ENCODE assay signal across 12 cellular contexts in genomic region chr3:140092883-140093536, GRCh38.
A peak's percentile ranks its signal among the peaks of the same experiment; 100 is the strongest.
DNase-seq lines count a peak whose midpoint lies in the region; ATAC-seq and TF ChIP-seq lines count a peak whose summit lies in the region.
"Had no signal": no experiment of that assay in that cellular context is flagged by ENCODE, and none has a peak within 500 bp of the region (broad histone marks: within the 10 kb centered on the region; RNA-seq: fewer than 3 reads in every experiment).

No MANE protein-coding gene starts in this region.

- peak; percentile 53 for TF ChIP-seq RAD21 in SK-N-SH (IDR thresholded peaks at IDR 0.05; ENCODE audit: low read length)

- no peaks in the 10 kb centered on the region for H3F3A ChIP-seq in SK-N-SH (replicated peaks; ENCODE audit: insufficient read depth)

- no peak overlapping the region for H3K4me2 ChIP-seq in SK-N-SH

- H3K27ac ChIP-seq in SK-N-SH (ENCODE audit: low read depth in 2 of 2, low read length in 1 of 2), result no peak overlapping the region
- no peak overlapping the region for H3K27ac ChIP-seq in psoas muscle
- H3K27ac ChIP-seq: GM23248, lower lobe of right lung had no signal

- H3K4me3 ChIP-seq in SK-N-SH (ENCODE audit: low read depth in 2 of 2, low read length in 1 of 2) (no peak overlapping the region), LNCaP clone FGC (ENCODE audit: low read depth, low read length) (no peak overlapping the region), psoas muscle (no peak overlapping the region)
- H3K4me3 ChIP-seq: GM23248, lower lobe of right lung had no signal

- H3K27me3 ChIP-seq in SK-N-SH (ENCODE audit: insufficient read depth), result no peaks in the 10 kb centered on the region
- no peaks in the 10 kb centered on the region for H3K27me3 ChIP-seq in psoas muscle (ENCODE audit: insufficient read depth in 3 of 3, low read length in 2 of 3)

- TF ChIP-seq CTCF in SK-N-SH (IDR thresholded peaks at IDR 0.05) (no peak), LNCaP clone FGC (IDR thresholded peaks at IDR 0.05; ENCODE audit: control insufficient read depth, extremely low read depth, insufficient read depth) (peak; percentile 43), WTC11 (IDR thresholded peaks at IDR 0.05) (no peak), psoas muscle (IDR thresholded peaks at IDR 0.05) (peak; percentile 28)

- H3K4me1 ChIP-seq in SK-N-SH (ENCODE audit: control insufficient read depth in 1 of 2, insufficient read depth in 2 of 2, low read depth in 1 of 2, low read length in 1 of 2) (peaks cover 0 to 3% of the 10 kb centered on the region in 2 experiments; a peak in 1 of 4 replicates), psoas muscle (peaks cover 27% of the 10 kb centered on the region)
- H3K4me1 ChIP-seq: lower lobe of right lung had no signal

- POLR2A ChIA-PET in SK-N-SH (lab: Yijun Ruan, JAX), result no interaction called here
- POLR2A ChIA-PET in WTC11 (lab: Charles Lee), result no interaction called here

- H3K79me2 ChIP-seq in SK-N-SH (ENCODE audit: insufficient read depth), result no peaks in the 10 kb centered on the region

- no peak for TF ChIP-seq EP300 in SK-N-SH (IDR thresholded peaks at IDR 0.05; ENCODE audit: borderline replicate concordance in 1 of 2, low read depth in 1 of 2, low read length in 1 of 2)

- no peaks in the 10 kb centered on the region for H4K20me1 ChIP-seq in SK-N-SH (ENCODE audit: insufficient read depth)

- H3K27me3 Mint-ChIP-seq in WTC11 (ENCODE audit: low read depth), result no peaks in the 10 kb centered on the region
- H3K27me3 Mint-ChIP-seq in natural killer cell treated with Interleukin-12 subunit alpha and Interleukin-12 subunit beta and Interleukin-15 and Interleukin-18, amount 100 ng/mL, for 72 hours, result peaks cover 9 to 14% of the 10 kb centered on the region in 2 donors

- H3K4me3 Mint-ChIP-seq in WTC11, result no peak overlapping the region
- H3K4me3 Mint-ChIP-seq in natural killer cell treated with Interleukin-12 subunit alpha and Interleukin-12 subunit beta and Interleukin-15 and Interleukin-18, amount 100 ng/mL, for 72 hours, result no peak overlapping the region
- H3K4me3 Mint-ChIP-seq: activated T-cell treated with anti-CD3 and anti-CD28 coated beads, Interleukin-2, amount 50 U/mL, for 24 hours had no signal

- no peaks in the 10 kb centered on the region for H3K9me2 ChIP-seq in SK-N-SH

- no peak overlapping the region for H3K9ac ChIP-seq in SK-N-SH
- H3K9ac ChIP-seq: GM23248 had no signal

- DNase-seq in SK-N-SH (peak; percentile 16), LNCaP clone FGC (ENCODE audit: low read depth) (no peak), WTC11 (ENCODE audit: low spot score) (peak; percentile 20), psoas muscle (no peak), amygdala (lab: John Stamatoyannopoulos, UW) (no peak), SHP77 treated with DMSO at 0.1 percent for 48 hours (lab: John Stamatoyannopoulos, UW) (no peak)
- no peak for DNase-seq in natural killer cell treated with Interleukin-12 subunit alpha and Interleukin-12 subunit beta and Interleukin-15 and Interleukin-18, amount 100 ng/mL, for 72 hours (ENCODE audit: low spot score)
- DNase-seq: activated T-cell treated with anti-CD3 and anti-CD28 coated beads, Interleukin-2, amount 50 U/mL, for 24 hours; effector CD4-positive, alpha-beta T cell; lower lobe of right lung had no signal

- no peak overlapping the region for H2AFZ ChIP-seq in SK-N-SH (ENCODE audit: low read depth)
- H2AFZ ChIP-seq: GM23248 had no signal

- CTCF ChIA-PET in SK-N-SH (lab: Yijun Ruan, JAX) (interaction anchor here (0.7 to 1.4 kb wide), 5 partner anchors 11 to 173 kb away, joined by 3 to 5 read pairs (median 3); no protein-coding TSS in a partner anchor), WTC11 (lab: Charles Lee) (interaction anchor here (0.5 to 1.5 kb wide), 7 partner anchors 36 to 643 kb away, joined by 3 to 7 read pairs (median 3); partner anchors contain the start of gene CLSTN2)

- H3K9me3 ChIP-seq in SK-N-SH (no peaks in the 10 kb centered on the region), psoas muscle (no peaks in the 10 kb centered on the region)
- H3K9me3 ChIP-seq: lower lobe of right lung had no signal

- H3K36me3 ChIP-seq in SK-N-SH (replicated peaks in 1 of 2; ENCODE audit: control insufficient read depth in 1 of 2, insufficient read depth in 2 of 2, low read length in 1 of 2) (no peaks in the 10 kb centered on the region), psoas muscle (ENCODE audit: insufficient read depth in 1 of 2, low read depth in 1 of 2) (no peaks in the 10 kb centered on the region)
- H3K36me3 ChIP-seq: lower lobe of right lung had no signal

- peaks cover 27% of the 10 kb centered on the region for H3K36me3 Mint-ChIP-seq in WTC11
- no peaks in the 10 kb centered on the region for H3K36me3 Mint-ChIP-seq in natural killer cell treated with Interleukin-12 subunit alpha and Interleukin-12 subunit beta and Interleukin-15 and Interleukin-18, amount 100 ng/mL, for 72 hours

- 34% methylated on average over 6 of the region's 6 CpGs for WGBS in SK-N-SH (ENCODE audit: low lambda C conversion rate)
- 88 to 90% (median 89%) methylated on average over 6 of the region's 6 CpGs for WGBS in psoas muscle, 3 donors

- H3K4me1 Mint-ChIP-seq in WTC11, result peaks cover 22% of the 10 kb centered on the region
- H3K4me1 Mint-ChIP-seq in natural killer cell treated with Interleukin-12 subunit alpha and Interleukin-12 subunit beta and Interleukin-15 and Interleukin-18, amount 100 ng/mL, for 72 hours (ENCODE audit: low read depth in 2 of 2), result no peaks in the 10 kb centered on the region

- no peak for ATAC-seq in SK-N-SH treated with all-trans-retinoic acid at 6 μM for 48 hours
- ATAC-seq in WTC11, result peak; percentile 86
- peak; percentile 57 to 76 (median 70) for ATAC-seq in psoas muscle
- ATAC-seq in natural killer cell treated with Interleukin-12 subunit alpha and Interleukin-12 subunit beta and Interleukin-15 and Interleukin-18, amount 100 ng/mL, for 72 hours, result no peak
- ATAC-seq: lower lobe of right lung had no signal

- intact Hi-C loops in psoas muscle (cut with DNase I), result loop anchor here in 1 of 2 donors (5.0 kb wide), 1 partner anchor 89 kb away; no protein-coding TSS in a partner anchor

- peaks cover 36% of the 10 kb centered on the region for H3K9me3 Mint-ChIP-seq in WTC11
- H3K9me3 Mint-ChIP-seq in natural killer cell treated with Interleukin-12 subunit alpha and Interleukin-12 subunit beta and Interleukin-15 and Interleukin-18, amount 100 ng/mL, for 72 hours, result no peaks in the 10 kb centered on the region
- H3K9me3 Mint-ChIP-seq: activated T-cell treated with anti-CD3 and anti-CD28 coated beads, Interleukin-2, amount 50 U/mL, for 24 hours had no signal

- no peak overlapping the region for H3K27ac Mint-ChIP-seq in WTC11
- no peak overlapping the region for H3K27ac Mint-ChIP-seq in natural killer cell treated with Interleukin-12 subunit alpha and Interleukin-12 subunit beta and Interleukin-15 and Interleukin-18, amount 100 ng/mL, for 72 hours
- H3K27ac Mint-ChIP-seq: activated T-cell treated with anti-CD3 and anti-CD28 coated beads, Interleukin-2, amount 50 U/mL, for 24 hours had no signal

TF ChIP-seq in SK-N-SH, 30 proteins besides CTCF, POLR2A, EP300 and RAD21:
- TF ChIP-seq ELF1 (IDR thresholded peaks at IDR 0.05) (no peak), SMC3 (IDR thresholded peaks at IDR 0.05; ENCODE audit: low read depth, low read length) (peak; percentile 11; the same call in 1 of the 2 replicates)

TF ChIP-seq in SK-N-SH treated with all-trans-retinoic acid at 6 μM for 48 hours, 23 proteins besides CTCF, POLR2A, EP300 and RAD21 (continues in another document):
- TF ChIP-seq ZC3H10 (CRISPR knock-in tag; IDR thresholded peaks at IDR 0.05) (no peak), GLIS3 (CRISPR knock-in tag; IDR thresholded peaks at IDR 0.05) (no peak), ZNF565 (CRISPR knock-in tag; conservative IDR thresholded peaks at IDR 0.05; ENCODE audit: low read depth) (no peak), ZNF70 (CRISPR knock-in tag; IDR thresholded peaks at IDR 0.05) (no peak), CSDC2 (CRISPR knock-in tag; IDR thresholded peaks at IDR 0.05) (no peak), SNAI2 (CRISPR knock-in tag; IDR thresholded peaks at IDR 0.05) (no peak), PATZ1 (CRISPR knock-in tag; IDR thresholded peaks at IDR 0.05; ENCODE audit: borderline replicate concordance) (no peak)

TF ChIP-seq in WTC11, 78 proteins besides CTCF, POLR2A, EP300 and RAD21:
- TF ChIP-seq ZNF138 (CRISPR knock-in tag; conservative IDR thresholded peaks at IDR 0.05) (no peak), MYBL2 (CRISPR knock-in tag; IDR thresholded peaks at IDR 0.05) (no peak), ATF3 (CRISPR knock-in tag; conservative IDR thresholded peaks at IDR 0.05) (no peak), ZBTB21 (CRISPR knock-in tag; IDR thresholded peaks at IDR 0.05; ENCODE audit: borderline replicate concordance) (no peak), NR1H2 (CRISPR knock-in tag; IDR thresholded peaks at IDR 0.05) (no peak), ZNF121 (CRISPR knock-in tag; IDR thresholded peaks at IDR 0.05) (no peak), NFATC4 (CRISPR knock-in tag; IDR thresholded peaks at IDR 0.05) (no peak), GTF2I (CRISPR knock-in tag; conservative IDR thresholded peaks at IDR 0.05) (no peak)
TF ChIP-seq in WTC11: peak in this region for 0.

Comparison
In these comparisons a context has a peak if more than half of its experiments do, and no peak if none do; other contexts are left out.
1. DNase-seq: peak in SK-N-SH (single experiment) and WTC11 (single experiment); none in LNCaP clone FGC (single experiment), psoas muscle (0 of 2), amygdala (0 of 56), SHP77 treated with DMSO at 0.1 percent for 48 hours (single experiment) and natural killer cell treated with Interleukin-12 subunit alpha and Interleukin-12 subunit beta and Interleukin-15 and Interleukin-18, amount 100 ng/mL, for 72 hours (single experiment).
2. CTCF ChIP-seq: peak in LNCaP clone FGC (single experiment) and psoas muscle (single experiment); none in SK-N-SH (single experiment) and WTC11 (single experiment).
3. ATAC-seq: peak in WTC11 (single experiment) and psoas muscle (4 of 4); none in SK-N-SH treated with all-trans-retinoic acid at 6 μM for 48 hours (single experiment) and natural killer cell treated with Interleukin-12 subunit alpha and Interleukin-12 subunit beta and Interleukin-15 and Interleukin-18, amount 100 ng/mL, for 72 hours (0 of 2).